8 cellular contexts compared by ENCODE assay signal in the genomic region with DNA sequence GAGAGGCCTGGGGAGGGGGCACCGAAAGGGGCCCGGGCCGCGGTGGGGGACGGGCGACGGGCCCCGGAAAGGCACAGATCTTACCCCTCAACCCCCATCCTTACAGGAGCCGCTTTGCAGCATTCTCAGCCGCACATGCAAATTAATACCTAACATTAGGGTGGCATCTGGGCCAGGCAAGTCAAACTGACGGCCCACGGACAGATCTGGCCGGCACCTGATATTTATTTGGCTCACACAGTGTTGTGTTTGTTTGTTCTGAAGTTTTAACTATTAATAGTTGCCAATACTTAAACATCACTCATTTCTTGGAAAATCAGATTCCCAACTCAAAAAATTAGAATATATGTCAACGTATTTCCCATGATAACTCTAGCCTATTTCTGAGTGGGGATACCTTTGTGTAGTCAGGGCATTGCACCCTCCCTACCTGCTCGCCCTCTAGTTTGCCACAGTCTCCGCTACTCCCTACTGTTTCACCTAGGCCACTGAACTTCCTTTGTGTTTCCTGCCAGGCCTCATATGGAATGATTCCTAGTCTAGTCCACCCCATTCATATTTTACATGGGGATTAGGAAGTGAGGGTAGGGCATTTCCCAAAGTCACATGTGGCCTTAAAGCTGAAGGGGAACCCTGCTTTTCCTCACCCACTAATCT.
DNase-seq lines count a peak whose midpoint lies in the region; ATAC-seq and TF ChIP-seq lines count a peak whose summit lies in the region.

No MANE protein-coding gene starts in this region.

- H3K9me3 ChIP-seq in mammary epithelial cell (replicated peaks; ENCODE audit: insufficient read depth, low read length): no peaks in the 10 kb centered on the region
- H3K9me3 ChIP-seq in mononuclear cell (ENCODE audit: low read depth, low read length): no peaks in the 10 kb centered on the region

- peak; percentile 21 for DNase-seq in CD1c-positive myeloid dendritic cell (ENCODE audit: extremely low spot score)
- DNase-seq in mammary epithelial cell: no peak
- DNase-seq in erythroblast (lab: John Stamatoyannopoulos, UW): no peak
- no peak for DNase-seq in GM13977 (ENCODE audit: low spot score)
- DNase-seq in activated CD4-positive, CD25-positive, alpha-beta regulatory T cell (lab: John Stamatoyannopoulos, UW): no peak

- 33% methylated on average over 6 of the region's 16 CpGs for WGBS in mammary epithelial cell (ENCODE audit: low coverage, missing lambda C conversion rate)

- intact Hi-C loops in mammary epithelial cell (cut with micrococcal nuclease): loop anchor here (1.0 kb wide), 1 partner anchor 72 kb away; the partner anchor contains the start of gene LARP1

- no peaks in the 10 kb centered on the region for H3K27me3 ChIP-seq in mammary epithelial cell (ENCODE audit: insufficient read depth, low read length)
- H3K27me3 ChIP-seq in mononuclear cell (ENCODE audit: insufficient read depth, low read length): no peaks in the 10 kb centered on the region

- in situ Hi-C loops in mammary epithelial cell (cut with MboI; ENCODE audit: low sequenced_read_pairs in 2 of 2): loop anchor here in 1 of 2 donors (10.0 kb wide), 1 partner anchor 72 kb away; the partner anchor contains the start of gene LARP1
- in situ Hi-C loops in GM13977 (cut with MboI; ENCODE audit: low pct_unique_long_range_greater_than_20kb, low sequenced_read_pairs, unreplicated experiment): no loop called here

- peak overlapping the region; percentile 76 for H3K4me2 ChIP-seq in mammary epithelial cell (ENCODE audit: insufficient read depth, low read depth, low read length)

- H3K4me1 ChIP-seq in mammary epithelial cell (ENCODE audit: insufficient read depth, low read length) (peaks cover 9% of the 10 kb centered on the region), mononuclear cell (ENCODE audit: insufficient read depth, low read length) (peaks cover 15% of the 10 kb centered on the region)

- BruUV-seq in mammary epithelial cell (replicated peaks; lab: Mats Ljungman, UMichigan): TSS peak; percentile 39

- ATAC-seq in GM19468 (IDR thresholded peaks at IDR 0.05; ENCODE audit: extremely low read depth, unreplicated experiment): peak; percentile 38
- ATAC-seq in HG03558 (IDR thresholded peaks at IDR 0.05; ENCODE audit: extremely low read depth, unreplicated experiment): peak; percentile 32

- CTCF ChIA-PET in mammary epithelial cell (lab: Charles Lee; ENCODE audit: low non-redundant PET): no interaction called here

- H3K9ac ChIP-seq in mammary epithelial cell (ENCODE audit: insufficient read depth, low read length): peak overlapping the region; percentile 26

- no peaks in the 10 kb centered on the region for H3K36me3 ChIP-seq in mammary epithelial cell (ENCODE audit: insufficient read depth, low read length)

- H3K4me3 ChIP-seq in mammary epithelial cell (replicated peaks in 1 of 3; ENCODE audit: insufficient read depth in 1 of 3, low read depth in 2 of 3, low read length in 3 of 3) (peak overlapping the region; percentile 23 to 59 (median 38)), mononuclear cell (ENCODE audit: low read length) (peak overlapping the region; percentile 37)

- peak overlapping the region; percentile 92 for H2AFZ ChIP-seq in mammary epithelial cell (ENCODE audit: low read depth, low read length)

- TF ChIP-seq CTCF in mammary epithelial cell (conservative IDR thresholded peaks at IDR 0.05 in 1 of 2, IDR thresholded peaks at IDR 0.05 in 1 of 2; ENCODE audit: extremely low read depth in 1 of 2, insufficient read depth in 1 of 2, low read depth in 1 of 2, low read length in 2 of 2) (no peak), GM13977 (IDR thresholded peaks at IDR 0.05; ENCODE audit: extremely low read depth, insufficient read depth, missing control alignments) (no peak)

- no peaks in the 10 kb centered on the region for H3K79me2 ChIP-seq in mammary epithelial cell (ENCODE audit: insufficient read depth, low read length)

- no peaks in the 10 kb centered on the region for H4K20me1 ChIP-seq in mammary epithelial cell (ENCODE audit: insufficient read depth, low read length)

- no peak overlapping the region for H3K27ac ChIP-seq in mammary epithelial cell (ENCODE audit: insufficient read depth, low read depth, low read length)

- dilution Hi-C loops in mammary epithelial cell (cut with HindIII; ENCODE audit: low sequenced_read_pairs): no loop called here

- TF ChIP-seq POLR2A in erythroblast (IDR thresholded peaks at IDR 0.05; ENCODE audit: low read length): no peak
